16 cellular contexts compared by ENCODE assay signal in genomic region chr11:3006505-3007260, GRCh38. TPM values are rescaled to one million over a fixed set of nuclear protein-coding genes. Genes with fewer than 3 reads are reported as not detected.
A peak's percentile ranks its signal among the peaks of the same experiment; 100 is the strongest.
DNase-seq lines count a peak whose midpoint lies in the region; ATAC-seq and TF ChIP-seq lines count a peak whose summit lies in the region.
"Had no signal": no experiment of that assay in that cellular context is flagged by ENCODE, and none has a peak within 500 bp of the region (broad histone marks: within the 10 kb centered on the region; RNA-seq: fewer than 3 reads in every experiment).

No MANE protein-coding gene starts in this region.

- H3K4me1 Mint-ChIP-seq in activated CD8-positive, alpha-beta memory T cell treated with anti-CD3 and anti-CD28 coated beads, Interleukin-2, amount 10 ng/mL, durations not matched to agents 7 days and 5 days: peaks cover 75% of the 10 kb centered on the region
- peaks cover 30% of the 10 kb centered on the region for H3K4me1 Mint-ChIP-seq in stimulated activated effector memory CD8-positive, alpha-beta T cell treated with anti-CD3 and anti-CD28 coated beads, Interleukin-12 subunit alpha, Interleukin-12 subunit beta, amount 100 ng/mL, for 72 hours

- no peak overlapping the region for H3K4me3 ChIP-seq in NB4 (ENCODE audit: low read depth, low read length)
- H3K4me3 ChIP-seq: body of pancreas, thoracic aorta had no signal

- TF ChIP-seq POLR2A in NB4 (IDR thresholded peaks at IDR 0.05; ENCODE audit: extremely low read depth, insufficient read length): no peak

- no peaks in the 10 kb centered on the region for H3K27me3 Mint-ChIP-seq in activated CD8-positive, alpha-beta memory T cell treated with anti-CD3 and anti-CD28 coated beads, Interleukin-2, amount 10 ng/mL, durations not matched to agents 7 days and 5 days

- CTCF ChIA-PET in activated CD8-positive, alpha-beta memory T cell treated with anti-CD3 and anti-CD28 coated beads, Interleukin-2, amount 10 ng/mL, durations not matched to agents 7 days and 5 days (lab: Charles Lee): interaction anchor here (1.1 to 2.7 kb wide), 10 partner anchors 9 to 85 kb away, joined by 3 to 11 read pairs (median 6); no protein-coding TSS in a partner anchor

- H3K4me3 Mint-ChIP-seq in activated CD8-positive, alpha-beta memory T cell treated with anti-CD3 and anti-CD28 coated beads, Interleukin-2, amount 10 ng/mL, durations not matched to agents 7 days and 5 days: peak overlapping the region; percentile 80
- peak overlapping the region; percentile 19 for H3K4me3 Mint-ChIP-seq in stimulated activated effector memory CD8-positive, alpha-beta T cell treated with anti-CD3 and anti-CD28 coated beads, Interleukin-12 subunit alpha, Interleukin-12 subunit beta, amount 100 ng/mL, for 72 hours

- DNase-seq in NB4 (ENCODE audit: low read depth) (peak; percentile 22), left kidney (ENCODE audit: low read depth, low spot score) (peak; percentile 37), epidermal melanocyte (ENCODE audit: insufficient read length, low spot score) (no peak), AG08396 (ENCODE audit: low spot score) (no peak)
- peak; percentile 90 for DNase-seq in activated CD8-positive, alpha-beta memory T cell treated with anti-CD3 and anti-CD28 coated beads, Interleukin-2, amount 10 ng/mL, durations not matched to agents 7 days and 5 days
- DNase-seq in stimulated activated effector memory CD8-positive, alpha-beta T cell treated with anti-CD3 and anti-CD28 coated beads, Interleukin-12 subunit alpha, Interleukin-12 subunit beta, amount 100 ng/mL, for 72 hours (ENCODE audit: low spot score in 2 of 2): no peak
- DNase-seq: body of pancreas; hypothalamus; NCI-H1694; NCI-H510A; stimulated activated CD4-positive, alpha-beta T cell treated with anti-CD3 and anti-CD28 coated beads, Interleukin-12 subunit alpha, Interleukin-12 subunit beta, amount 100 ng/mL, for 4 hours; T-helper 9 cell had no signal

- no peak for TF ChIP-seq CTCF in NB4 (IDR thresholded peaks at IDR 0.05; ENCODE audit: low read depth, low read length)

- peak overlapping the region; percentile 90 for H3K27ac Mint-ChIP-seq in activated CD8-positive, alpha-beta memory T cell treated with anti-CD3 and anti-CD28 coated beads, Interleukin-2, amount 10 ng/mL, durations not matched to agents 7 days and 5 days
- peak overlapping the region; percentile 26 for H3K27ac Mint-ChIP-seq in stimulated activated effector memory CD8-positive, alpha-beta T cell treated with anti-CD3 and anti-CD28 coated beads, Interleukin-12 subunit alpha, Interleukin-12 subunit beta, amount 100 ng/mL, for 72 hours

- peak; percentile 98 for ATAC-seq in activated CD8-positive, alpha-beta memory T cell treated with anti-CD3 and anti-CD28 coated beads, Interleukin-2, amount 10 ng/mL, durations not matched to agents 7 days and 5 days
- ATAC-seq in stimulated activated effector memory CD8-positive, alpha-beta T cell treated with anti-CD3 and anti-CD28 coated beads, Interleukin-12 subunit alpha, Interleukin-12 subunit beta, amount 100 ng/mL, for 72 hours: peak; percentile 73
- ATAC-seq in GM21737 (IDR thresholded peaks at IDR 0.05; ENCODE audit: unreplicated experiment) (no peak), HG03280 (IDR thresholded peaks at IDR 0.05; ENCODE audit: unreplicated experiment) (no peak)
- ATAC-seq: body of pancreas, left lobe of liver had no signal

- no peaks in the 10 kb centered on the region for H3K9me3 Mint-ChIP-seq in activated CD8-positive, alpha-beta memory T cell treated with anti-CD3 and anti-CD28 coated beads, Interleukin-2, amount 10 ng/mL, durations not matched to agents 7 days and 5 days (ENCODE audit: low read depth)
- H3K9me3 Mint-ChIP-seq in stimulated activated effector memory CD8-positive, alpha-beta T cell treated with anti-CD3 and anti-CD28 coated beads, Interleukin-12 subunit alpha, Interleukin-12 subunit beta, amount 100 ng/mL, for 72 hours: no peaks in the 10 kb centered on the region

- peaks cover 65% of the 10 kb centered on the region for H3K36me3 Mint-ChIP-seq in activated CD8-positive, alpha-beta memory T cell treated with anti-CD3 and anti-CD28 coated beads, Interleukin-2, amount 10 ng/mL, durations not matched to agents 7 days and 5 days
- H3K36me3 Mint-ChIP-seq in stimulated activated effector memory CD8-positive, alpha-beta T cell treated with anti-CD3 and anti-CD28 coated beads, Interleukin-12 subunit alpha, Interleukin-12 subunit beta, amount 100 ng/mL, for 72 hours: peaks cover 100% of the 10 kb centered on the region

RNA-seq across cellular contexts. Expression of gene NAP1L4, which starts 14.6 kb away (rescaled TPM):
- total RNA-seq in activated CD8-positive, alpha-beta memory T cell treated with anti-CD3 and anti-CD28 coated beads, Interleukin-2, amount 10 ng/mL, durations not matched to agents 7 days and 5 days: 100 to 1,000 TPM; 347 to 389 TPM

RNA-seq across cellular contexts. Expression of gene CARS1, which starts 50.5 kb away (rescaled TPM):
- total RNA-seq in activated CD8-positive, alpha-beta memory T cell treated with anti-CD3 and anti-CD28 coated beads, Interleukin-2, amount 10 ng/mL, durations not matched to agents 7 days and 5 days: 100 to 1,000 TPM; 109 to 119 TPM

Comparison
In these comparisons a context has a peak if more than half of its experiments do, and no peak if none do; other contexts are left out.
1. DNase-seq: peak in NB4 (single experiment), activated CD8-positive, alpha-beta memory T cell treated with anti-CD3 and anti-CD28 coated beads, Interleukin-2, amount 10 ng/mL, durations not matched to agents 7 days and 5 days (single experiment) and left kidney (single experiment); none in stimulated activated effector memory CD8-positive, alpha-beta T cell treated with anti-CD3 and anti-CD28 coated beads, Interleukin-12 subunit alpha, Interleukin-12 subunit beta, amount 100 ng/mL, for 72 hours (0 of 2), epidermal melanocyte (single experiment) and AG08396 (single experiment).
2. ATAC-seq: peak in activated CD8-positive, alpha-beta memory T cell treated with anti-CD3 and anti-CD28 coated beads, Interleukin-2, amount 10 ng/mL, durations not matched to agents 7 days and 5 days (single experiment) and stimulated activated effector memory CD8-positive, alpha-beta T cell treated with anti-CD3 and anti-CD28 coated beads, Interleukin-12 subunit alpha, Interleukin-12 subunit beta, amount 100 ng/mL, for 72 hours (single experiment); none in GM21737 (single experiment) and HG03280 (single experiment).